10 cellular contexts compared by ENCODE assay signal in the genomic region with DNA sequence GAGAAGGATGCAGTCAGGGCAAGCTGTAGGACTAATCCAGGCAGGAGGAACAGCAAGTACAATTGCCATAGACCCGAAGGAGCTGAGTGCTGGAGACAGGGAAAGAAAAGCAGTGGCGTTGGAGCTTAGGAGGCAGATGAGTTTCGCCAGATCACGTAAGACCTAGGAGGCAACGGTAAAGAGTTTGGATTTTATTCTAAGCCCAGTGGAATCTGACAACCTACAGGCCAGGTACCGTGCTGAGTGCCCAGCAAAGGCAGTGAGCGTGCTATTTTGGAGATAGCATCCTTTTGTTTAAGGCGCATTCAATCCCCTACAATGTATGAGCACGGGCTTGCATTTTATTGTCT. TPM values are rescaled to one million over a fixed set of nuclear protein-coding genes. Genes with fewer than 3 reads are reported as not detected.
A peak's percentile ranks its signal among the peaks of the same experiment; 100 is the strongest.
DNase-seq lines count a peak whose midpoint lies in the region; ATAC-seq and TF ChIP-seq lines count a peak whose summit lies in the region.
"Had no signal": no experiment of that assay in that cellular context is flagged by ENCODE, and none has a peak within 500 bp of the region (broad histone marks: within the 10 kb centered on the region; RNA-seq: fewer than 3 reads in every experiment).

No MANE protein-coding gene starts in this region.

- intact Hi-C loops in Calu3 (cut with micrococcal nuclease; ENCODE audit: unreplicated experiment) = loop anchor here (5.0 kb wide), 1 partner anchor 69 kb away; a partner anchor contains a TSS
- intact Hi-C loops in naive thymus-derived CD4-positive, alpha-beta T cell (cut with micrococcal nuclease) = no loop called here

- H3K9me3 ChIP-seq in duodenal mucosa (ENCODE audit: control insufficient read depth in 1 of 2, low read length in 2 of 2) = no peaks in the 10 kb centered on the region
- no peaks in the 10 kb centered on the region for H3K9me3 ChIP-seq in naive thymus-derived CD4-positive, alpha-beta T cell (ENCODE audit: control insufficient read depth in 2 of 3, low read length in 3 of 3)
- H3K9me3 ChIP-seq in effector memory CD4-positive, alpha-beta T cell (ENCODE audit: control insufficient read depth, low read length) = no peaks in the 10 kb centered on the region

- POLR2A ChIA-PET in naive thymus-derived CD4-positive, alpha-beta T cell (lab: Charles Lee) = interaction anchor here (0.7 kb wide), 1 partner anchor 129 kb away, joined by 3 read pairs; no protein-coding TSS in a partner anchor

- no peaks in the 10 kb centered on the region for H3K36me3 ChIP-seq in duodenal mucosa (ENCODE audit: control insufficient read depth in 1 of 2, insufficient read depth in 2 of 2, low read length in 2 of 2)
- H3K36me3 ChIP-seq in naive thymus-derived CD4-positive, alpha-beta T cell (ENCODE audit: control insufficient read depth in 2 of 3, insufficient read depth in 3 of 3, low read length in 3 of 3) = no peaks in the 10 kb centered on the region
- H3K36me3 ChIP-seq in effector memory CD4-positive, alpha-beta T cell (ENCODE audit: control insufficient read depth, insufficient read depth, low read length) = no peaks in the 10 kb centered on the region

- peak overlapping the region; percentile 82 for H3K27ac Mint-ChIP-seq in Calu3 (ENCODE audit: unreplicated experiment)
- H3K27ac Mint-ChIP-seq in naive thymus-derived CD4-positive, alpha-beta T cell = no peak overlapping the region

- peaks cover 3 to 6% of the 10 kb centered on the region in 2 donors for H3K27me3 ChIP-seq in duodenal mucosa (ENCODE audit: control insufficient read depth in 1 of 2, insufficient read depth in 2 of 2, low read length in 2 of 2)
- H3K27me3 ChIP-seq in naive thymus-derived CD4-positive, alpha-beta T cell (ENCODE audit: control insufficient read depth in 2 of 2, insufficient read depth in 2 of 2, low read length in 2 of 2) = peaks cover 0 to 14% of the 10 kb centered on the region in 2 donors
- peaks cover 24% of the 10 kb centered on the region for H3K27me3 ChIP-seq in effector memory CD4-positive, alpha-beta T cell (replicated peaks; ENCODE audit: control insufficient read depth, insufficient read depth, low read length, poor library complexity, severe bottlenecking)

- ATAC-seq in naive thymus-derived CD4-positive, alpha-beta T cell = no peak
- ATAC-seq in HG03025 (IDR thresholded peaks at IDR 0.05; ENCODE audit: low FRiP score, unreplicated experiment) = no peak

- peaks cover 22% of the 10 kb centered on the region for H3K36me3 Mint-ChIP-seq in Calu3 (ENCODE audit: insufficient read depth, unreplicated experiment)
- H3K36me3 Mint-ChIP-seq in naive thymus-derived CD4-positive, alpha-beta T cell = peaks cover 0 to 5% (median 0%) of the 10 kb centered on the region in 5 donors

- CTCF ChIA-PET in Calu3 (lab: Charles Lee) = no interaction called here
- CTCF ChIA-PET in naive thymus-derived CD4-positive, alpha-beta T cell (lab: Charles Lee) = no interaction called here

- H3K4me3 Mint-ChIP-seq in Calu3 (ENCODE audit: low read depth, unreplicated experiment) = peak overlapping the region; percentile 93
- H3K4me3 Mint-ChIP-seq in naive thymus-derived CD4-positive, alpha-beta T cell = peak overlapping the region; percentile 51 to 87 (median 75)

- H3K9me3 Mint-ChIP-seq in Calu3 (ENCODE audit: low read depth, unreplicated experiment) = no peaks in the 10 kb centered on the region
- H3K9me3 Mint-ChIP-seq in naive thymus-derived CD4-positive, alpha-beta T cell = peaks cover 0 to 4% (median 0%) of the 10 kb centered on the region in 11 donors

- TSS peak; percentile 59 for BruUV-seq in Calu3 (replicated peaks; lab: Mats Ljungman, UMichigan)

- H3K27me3 Mint-ChIP-seq in Calu3 (ENCODE audit: unreplicated experiment) = no peaks in the 10 kb centered on the region
- peaks cover 56 to 61% (median 57%) of the 10 kb centered on the region in 5 donors for H3K27me3 Mint-ChIP-seq in naive thymus-derived CD4-positive, alpha-beta T cell

- DNase-seq in Calu3 (no peak), NCI-H345 (lab: John Stamatoyannopoulos, UW) (peak; percentile 3), iPS-NIHi7 (ENCODE audit: extremely low spot score) (no peak), CD1c-positive myeloid dendritic cell (ENCODE audit: extremely low spot score) (no peak)
- DNase-seq in naive thymus-derived CD4-positive, alpha-beta T cell = no peak
- no peak for DNase-seq in effector memory CD4-positive, alpha-beta T cell
- DNase-seq: aorta, SHP77 treated with DMSO at 0.1 percent for 48 hours had no signal

- H3K27ac ChIP-seq in duodenal mucosa (ENCODE audit: low read depth, low read length) = no peak overlapping the region
- H3K27ac ChIP-seq in naive thymus-derived CD4-positive, alpha-beta T cell (ENCODE audit: low read depth, low read length) = no peak overlapping the region
- no peak overlapping the region for H3K27ac ChIP-seq in effector memory CD4-positive, alpha-beta T cell (ENCODE audit: insufficient read depth, low read length, poor library complexity, severe bottlenecking)

- peaks cover 5 to 10% of the 10 kb centered on the region in 2 donors for H3K4me1 ChIP-seq in duodenal mucosa (ENCODE audit: control insufficient read depth in 1 of 2, insufficient read depth in 2 of 2, low read length in 2 of 2)
- H3K4me1 ChIP-seq in naive thymus-derived CD4-positive, alpha-beta T cell (ENCODE audit: control insufficient read depth in 2 of 2, insufficient read depth in 2 of 2, low read length in 2 of 2) = peaks cover 0 to 3% of the 10 kb centered on the region in 2 donors
- H3K4me1 ChIP-seq in effector memory CD4-positive, alpha-beta T cell (ENCODE audit: control insufficient read depth, insufficient read depth, low read length, poor library complexity, severe bottlenecking) = peaks cover 10% of the 10 kb centered on the region

- TF ChIP-seq CTCF in Calu3 (IDR thresholded peaks at IDR 0.05; ENCODE audit: unreplicated experiment) = no peak

- H3K4me3 ChIP-seq in duodenal mucosa (ENCODE audit: low read depth in 1 of 2, low read length in 2 of 2) = peak overlapping the region; percentile 84 to 88
- H3K4me3 ChIP-seq in naive thymus-derived CD4-positive, alpha-beta T cell (ENCODE audit: low read length) = no peak overlapping the region
- H3K4me3 ChIP-seq in effector memory CD4-positive, alpha-beta T cell (ENCODE audit: insufficient read depth, low read depth, low read length, poor library complexity, severe bottlenecking) = no peak overlapping the region

- H3K4me1 Mint-ChIP-seq in Calu3 (ENCODE audit: low read depth, unreplicated experiment) = peaks cover 11% of the 10 kb centered on the region
- peaks cover 0 to 21% (median 15%) of the 10 kb centered on the region in 7 donors for H3K4me1 Mint-ChIP-seq in naive thymus-derived CD4-positive, alpha-beta T cell

- peak overlapping the region; percentile 56 to 80 for H3K9ac ChIP-seq in duodenal mucosa (ENCODE audit: low read depth in 1 of 2, low read length in 2 of 2)

RNA-seq across cellular contexts. Expression of a gene that starts 1.2 kb away (rescaled TPM):
- 6.7 and 8.5 TPM in 2 replicates for total RNA-seq in Calu3 (2022)
- total RNA-seq in naive thymus-derived CD4-positive, alpha-beta T cell = 1 to 10 TPM in 1 of 5 experiments, under 1 TPM in 1, not detected in 3; 0.27 to 1.0 TPM
- polyA plus RNA-seq in naive thymus-derived CD4-positive, alpha-beta T cell = not detected

Comparison
In these comparisons a context has a peak if more than half of its experiments do, and no peak if none do; other contexts are left out.
1. H3K4me3 ChIP-seq: peak in duodenal mucosa (2 of 2); none in naive thymus-derived CD4-positive, alpha-beta T cell (single experiment) and effector memory CD4-positive, alpha-beta T cell (single experiment).